15 cellular contexts compared by ENCODE assay signal in genomic region chr1:184568148-184568547, GRCh38.
"Had no signal": no experiment of that assay in that cellular context is flagged by ENCODE, and none has a peak within 500 bp of the region (broad histone marks: within the 10 kb centered on the region; RNA-seq: fewer than 3 reads in every experiment).

No MANE protein-coding gene starts in this region.

- H3K9me3 ChIP-seq: left ventricle myocardium inferior, pancreas, stomach, thoracic aorta had no signal

- H3K4me1 ChIP-seq: pancreas had no signal

- ATAC-seq: activated T-helper 17 cell treated with anti-CD3 and anti-CD28 coated beads, Interleukin-2, amount 50 U/mL, for 72 hours; T-cell had no signal

- DNase-seq: activated CD4-positive, alpha-beta T cell treated with anti-CD3 and anti-CD28 coated beads for 1 hour; activated CD4-positive, alpha-beta T cell treated with anti-CD3 and anti-CD28 coated beads, Interleukin-2, amount 50 U/mL, for 48 hours; activated naive CD4-positive, alpha-beta T cell treated with anti-CD3 and anti-CD28 coated beads for 36 hours; dermis blood vessel endothelial cell; head of caudate nucleus; left ventricle myocardium inferior; pancreas; stimulated activated CD4-positive, alpha-beta T cell treated with anti-CD3 and anti-CD28 coated beads, Interleukin-12 subunit alpha, Interleukin-12 subunit beta, amount 100 ng/mL, for 4 hours; stimulated activated CD4-positive, alpha-beta T cell treated with anti-CD3 and anti-CD28 coated beads, Interleukin-2, amount 100 ng/mL, for 24 hours; stomach; T-cell; T-helper 9 cell had no signal

- H3K4me3 Mint-ChIP-seq: activated naive CD4-positive, alpha-beta T cell treated with anti-CD3 and anti-CD28 coated beads for 36 hours; activated T-helper 17 cell treated with anti-CD3 and anti-CD28 coated beads, Interleukin-2, amount 50 U/mL, for 72 hours; neural progenitor cell; T-cell had no signal

- H3K27me3 ChIP-seq: neural progenitor cell, pancreas, stomach had no signal

- H3K9ac ChIP-seq: neural progenitor cell had no signal

- H3K36me3 ChIP-seq: neural progenitor cell, pancreas, stomach, thoracic aorta had no signal

- H3K27ac ChIP-seq: left ventricle myocardium inferior, pancreas, stomach, thoracic aorta had no signal

- H3K9me3 Mint-ChIP-seq: activated naive CD4-positive, alpha-beta T cell treated with anti-CD3 and anti-CD28 coated beads for 36 hours; activated T-helper 17 cell treated with anti-CD3 and anti-CD28 coated beads, Interleukin-2, amount 50 U/mL, for 72 hours; neural progenitor cell; T-cell had no signal

- H3K4me1 Mint-ChIP-seq: activated T-helper 17 cell treated with anti-CD3 and anti-CD28 coated beads, Interleukin-2, amount 50 U/mL, for 72 hours had no signal

- H3K4me2 ChIP-seq: neural progenitor cell had no signal

- H2AFZ ChIP-seq: neural progenitor cell had no signal

- H3K27ac Mint-ChIP-seq: activated naive CD4-positive, alpha-beta T cell treated with anti-CD3 and anti-CD28 coated beads for 36 hours; activated T-helper 17 cell treated with anti-CD3 and anti-CD28 coated beads, Interleukin-2, amount 50 U/mL, for 72 hours; neural progenitor cell; T-cell had no signal

- H3K4me3 ChIP-seq: left ventricle myocardium inferior, neural progenitor cell, pancreas, stomach, thoracic aorta had no signal

- H3K36me3 Mint-ChIP-seq: T-cell had no signal
